Comparison of ENCODE assay signal across 2 cellular contexts in genomic region chr5:167244583-167244982, GRCh38.
TF ChIP-seq lines count a peak whose summit lies in the region.

No MANE protein-coding gene starts in this region.

TF ChIP-seq in IMR-90, 13 proteins besides CTCF, POLR2A, EP300 and RAD21 (continued from another document):
- TF ChIP-seq ELK1 (IDR thresholded peaks at IDR 0.05; ENCODE audit: borderline replicate concordance, low read depth, low read length) (no peak), SMC3 (IDR thresholded peaks at IDR 0.05; ENCODE audit: low read depth, low read length) (no peak), CEBPB (IDR thresholded peaks at IDR 0.05; ENCODE audit: low read depth, low read length) (no peak), MAFK (IDR thresholded peaks at IDR 0.05; ENCODE audit: low read depth, low read length) (no peak), FOS (IDR thresholded peaks at IDR 0.05; ENCODE audit: low read depth, low read length) (no peak), CHD1 (IDR thresholded peaks at IDR 0.05; ENCODE audit: low read depth, low read length) (no peak)

TF ChIP-seq in WTC11, 78 proteins besides CTCF, POLR2A, EP300 and RAD21 (continued from another document):
- TF ChIP-seq AFF4 (CRISPR knock-in tag; IDR thresholded peaks at IDR 0.05; ENCODE audit: borderline replicate concordance): no peak
- TF ChIP-seq E2F1 (CRISPR knock-in tag; IDR thresholded peaks at IDR 0.05): no peak
